ENCODE assay signal across 35 cellular contexts in genomic region chr21:45721656-45722055, GRCh38.
"Had no signal": no experiment of that assay in that cellular context is flagged by ENCODE, and none has a peak within 500 bp of the region (broad histone marks: within the 10 kb centered on the region; RNA-seq: fewer than 3 reads in every experiment).

No MANE protein-coding gene starts in this region.

- H3K27ac Mint-ChIP-seq: activated CD4-positive, alpha-beta memory T cell treated with anti-CD3 and anti-CD28 coated beads, Interleukin-2, amount 10 ng/mL, durations not matched to agents 7 days and 5 days; activated CD8-positive, alpha-beta memory T cell treated with anti-CD3 and anti-CD28 coated beads, Interleukin-2, amount 10 ng/mL, durations not matched to agents 7 days and 5 days; activated naive CD8-positive, alpha-beta T cell treated with anti-CD3 and anti-CD28 coated beads for 36 hours; T-cell had no signal

- H3K4me3 ChIP-seq: cardiac muscle cell, SJCRH30, SK-N-MC had no signal

- H3K4me1 ChIP-seq: SJCRH30 had no signal

- H3K27me3 ChIP-seq: cardiac muscle cell had no signal

- H3K9me3 Mint-ChIP-seq: activated CD4-positive, alpha-beta memory T cell treated with anti-CD3 and anti-CD28 coated beads, Interleukin-2, amount 10 ng/mL, durations not matched to agents 7 days and 5 days; activated naive CD8-positive, alpha-beta T cell treated with anti-CD3 and anti-CD28 coated beads for 36 hours; central memory CD8-positive, alpha-beta T cell; T-cell had no signal

- H3K4me3 Mint-ChIP-seq: activated CD4-positive, alpha-beta memory T cell treated with anti-CD3 and anti-CD28 coated beads, Interleukin-2, amount 10 ng/mL, durations not matched to agents 7 days and 5 days; activated CD8-positive, alpha-beta memory T cell treated with anti-CD3 and anti-CD28 coated beads, Interleukin-2, amount 10 ng/mL, durations not matched to agents 7 days and 5 days; activated naive CD8-positive, alpha-beta T cell treated with anti-CD3 and anti-CD28 coated beads for 36 hours; brain; central memory CD8-positive, alpha-beta T cell; T-cell had no signal

- H3K36me3 ChIP-seq: cardiac muscle cell, SJCRH30, WERI-Rb-1 had no signal

- H3K27ac ChIP-seq: cardiac muscle cell, SJCRH30, SK-N-MC, WERI-Rb-1 had no signal

- H3K9me3 ChIP-seq: SJCRH30 had no signal

- H3K4me1 Mint-ChIP-seq: central memory CD8-positive, alpha-beta T cell had no signal

- DNase-seq: activated CD4-positive, alpha-beta memory T cell treated with anti-CD3 and anti-CD28 coated beads, Interleukin-2, amount 10 ng/mL, durations not matched to agents 7 days and 5 days; activated CD4-positive, alpha-beta T cell treated with anti-CD3 and anti-CD28 coated beads for 1 hour; activated CD4-positive, alpha-beta T cell treated with anti-CD3 and anti-CD28 coated beads for 48 hours; activated CD4-positive, CD25-positive, alpha-beta regulatory T cell; activated CD8-positive, alpha-beta memory T cell treated with anti-CD3 and anti-CD28 coated beads for 24 hours; activated CD8-positive, alpha-beta memory T cell treated with anti-CD3 and anti-CD28 coated beads, Interleukin-2, amount 10 ng/mL, durations not matched to agents 7 days and 5 days; activated CD8-positive, alpha-beta memory T cell treated with anti-CD3 and anti-CD28 coated beads, Interleukin-2, amount 50 U/mL, for 48 hours; activated effector memory CD4-positive, alpha-beta T cell treated with anti-CD3 and anti-CD28 coated beads, Interleukin-2, amount 50 U/mL, for 16 hours; activated naive CD4-positive, alpha-beta T cell; activated naive CD4-positive, alpha-beta T cell treated with anti-CD3 and anti-CD28 coated beads, Interleukin-2, amount 50 U/mL, for 16 hours; activated naive CD8-positive, alpha-beta T cell treated with anti-CD3 and anti-CD28 coated beads for 36 hours; activated T-cell treated with anti-CD3 and anti-CD28 coated beads, Interleukin-2, amount 50 U/mL, for 48 hours; amniotic stem cell; aorta; NCI-H1092 treated with DMSO at 0.1 percent for 48 hours; NCI-H1417; NCI-H146; NCI-H187; NCI-H2029 treated with DMSO at 0.1 percent for 48 hours; NCI-H2171 treated with DMSO at 0.1 percent for 48 hours; NCI-H2227 treated with DMSO at 0.1 percent for 48 hours; NCI-H446; NCI-H510A treated with DMSO at 0.1 percent for 48 hours; NCI-H69; SHP77; SJCRH30; T-cell; T-helper 2 cell; T-helper 9 cell; WERI-Rb-1 had no signal

- ATAC-seq: activated CD8-positive, alpha-beta memory T cell treated with anti-CD3 and anti-CD28 coated beads, Interleukin-2, amount 10 ng/mL, durations not matched to agents 7 days and 5 days; Panc1; T-cell had no signal

- H3K36me3 Mint-ChIP-seq: activated CD8-positive, alpha-beta memory T cell treated with anti-CD3 and anti-CD28 coated beads, Interleukin-2, amount 10 ng/mL, durations not matched to agents 7 days and 5 days; activated naive CD8-positive, alpha-beta T cell treated with anti-CD3 and anti-CD28 coated beads for 36 hours; brain; T-cell had no signal
